21 cellular contexts compared by ENCODE assay signal in genomic region chr1:89962024-89962741, GRCh38.
A peak's percentile ranks its signal among the peaks of the same experiment; 100 is the strongest.
DNase-seq lines count a peak whose midpoint lies in the region; ATAC-seq, FAIRE-seq and TF ChIP-seq lines count a peak whose summit lies in the region.
"Had no signal": no experiment of that assay in that cellular context is flagged by ENCODE, and none has a peak within 500 bp of the region (broad histone marks: within the 10 kb centered on the region; RNA-seq: fewer than 3 reads in every experiment).

No MANE protein-coding gene starts in this region.

- no peak for TF ChIP-seq CTCF in D721Med (IDR thresholded peaks at IDR 0.05; ENCODE audit: insufficient read depth, missing control alignments)

- FAIRE-seq in D721Med (lab: Jason Lieb, UNC), result no peak
- FAIRE-seq: urothelium cell line had no signal

- ATAC-seq in GM21619 (IDR thresholded peaks at IDR 0.05; ENCODE audit: unreplicated experiment) (peak; percentile 52), SK-N-SH treated with all-trans-retinoic acid at 6 μM for 48 hours (peak; percentile 95), HG03039 (IDR thresholded peaks at IDR 0.05; ENCODE audit: unreplicated experiment) (no peak), HG03520 (IDR thresholded peaks at IDR 0.05; ENCODE audit: unreplicated experiment) (no peak)
- ATAC-seq: activated naive CD8-positive, alpha-beta T cell treated with anti-CD3 and anti-CD28 coated beads, Interleukin-2, amount 50 U/mL, for 24 hours; naive thymus-derived CD4-positive, alpha-beta T cell; T-cell had no signal

- DNase-seq in AG08395 (ENCODE audit: low spot score), result peak; percentile 44
- DNase-seq in glomerular visceral epithelial cell (ENCODE audit: extremely low spot score), result peak; percentile 55
- no peak for DNase-seq in NCI-H82 (lab: John Stamatoyannopoulos, UW)
- DNase-seq in D721Med (ENCODE audit: insufficient read length, low spot score), result no peak
- DNase-seq: activated CD4-positive, CD25-positive, alpha-beta regulatory T cell treated with anti-CD3 and anti-CD28 coated beads, Interleukin-2, amount 50 U/mL, for 72 hours; activated naive CD8-positive, alpha-beta T cell treated with anti-CD3 and anti-CD28 coated beads, Interleukin-2, amount 50 U/mL, for 24 hours; activated T-cell treated with anti-CD3 and anti-CD28 coated beads, Interleukin-2, amount 50 U/mL, for 1 hour; AML-193; DMS79 treated with DMSO at 0.1 percent for 48 hours; foreskin melanocyte; HCEC 1CT; naive thymus-derived CD4-positive, alpha-beta T cell; NCI-H1048; NCI-H2227 treated with DMSO at 0.1 percent for 48 hours; stimulated activated naive CD4-positive, alpha-beta T cell; T-cell had no signal

TF ChIP-seq in SK-N-SH treated with all-trans-retinoic acid at 6 μM for 48 hours, 23 proteins besides CTCF, POLR2A, EP300 and RAD21:
- TF ChIP-seq ZNF565 (CRISPR knock-in tag; conservative IDR thresholded peaks at IDR 0.05; ENCODE audit: low read depth) (no peak), PATZ1 (CRISPR knock-in tag; IDR thresholded peaks at IDR 0.05; ENCODE audit: borderline replicate concordance) (no peak), CSRNP3 (CRISPR knock-in tag; IDR thresholded peaks at IDR 0.05) (no peak), OSR1 (CRISPR knock-in tag; IDR thresholded peaks at IDR 0.05) (no peak), GLIS3 (CRISPR knock-in tag; IDR thresholded peaks at IDR 0.05) (no peak), ZFP3 (CRISPR knock-in tag; IDR thresholded peaks at IDR 0.05) (no peak), SNAI2 (CRISPR knock-in tag; IDR thresholded peaks at IDR 0.05) (no peak), POU6F1 (CRISPR knock-in tag; IDR thresholded peaks at IDR 0.05; ENCODE audit: borderline replicate concordance, low read depth) (no peak), CREB5 (CRISPR knock-in tag; IDR thresholded peaks at IDR 0.05; ENCODE audit: low read depth) (no peak), PPARA (CRISPR knock-in tag; IDR thresholded peaks at IDR 0.05; ENCODE audit: borderline replicate concordance) (no peak), ZNF8 (CRISPR knock-in tag; IDR thresholded peaks at IDR 0.05) (no peak)
TF ChIP-seq in SK-N-SH treated with all-trans-retinoic acid at 6 μM for 48 hours: peak in this region for 0.

Comparison
In these comparisons a context has a peak if more than half of its experiments do, and no peak if none do; other contexts are left out.
1. DNase-seq: peak in AG08395 (single experiment) and glomerular visceral epithelial cell (single experiment); none in NCI-H82 (single experiment) and D721Med (single experiment).
2. ATAC-seq: peak in GM21619 (single experiment) and SK-N-SH treated with all-trans-retinoic acid at 6 μM for 48 hours (single experiment); none in HG03039 (single experiment) and HG03520 (single experiment).